ENCODE assay signal across 1 cellular context in the genomic region with DNA sequence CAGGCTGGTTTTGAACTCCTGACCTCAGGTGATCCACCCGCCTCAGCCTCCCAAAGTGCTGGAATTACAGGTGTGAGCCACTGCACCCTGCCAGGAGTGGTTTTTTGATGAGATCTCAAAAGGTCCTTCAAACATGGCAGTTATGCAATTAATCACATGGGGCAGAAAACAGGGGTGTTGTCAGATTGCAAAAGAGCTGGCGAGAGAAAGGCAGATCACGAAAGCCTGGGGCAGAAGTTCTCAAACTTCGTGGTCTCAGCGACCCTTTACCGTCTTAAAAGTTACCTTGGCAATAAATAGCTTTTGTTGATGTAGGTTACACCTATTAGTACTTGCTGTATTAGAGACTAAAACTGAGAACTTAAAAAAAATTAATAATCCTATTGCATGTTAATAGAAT.
TF ChIP-seq lines count a peak whose summit lies in the region.

No MANE protein-coding gene starts in this region.

TF ChIP-seq in liver, 16 proteins besides CTCF, POLR2A, EP300 and RAD21 (continued from another document):
- TF ChIP-seq, protein P1, sequence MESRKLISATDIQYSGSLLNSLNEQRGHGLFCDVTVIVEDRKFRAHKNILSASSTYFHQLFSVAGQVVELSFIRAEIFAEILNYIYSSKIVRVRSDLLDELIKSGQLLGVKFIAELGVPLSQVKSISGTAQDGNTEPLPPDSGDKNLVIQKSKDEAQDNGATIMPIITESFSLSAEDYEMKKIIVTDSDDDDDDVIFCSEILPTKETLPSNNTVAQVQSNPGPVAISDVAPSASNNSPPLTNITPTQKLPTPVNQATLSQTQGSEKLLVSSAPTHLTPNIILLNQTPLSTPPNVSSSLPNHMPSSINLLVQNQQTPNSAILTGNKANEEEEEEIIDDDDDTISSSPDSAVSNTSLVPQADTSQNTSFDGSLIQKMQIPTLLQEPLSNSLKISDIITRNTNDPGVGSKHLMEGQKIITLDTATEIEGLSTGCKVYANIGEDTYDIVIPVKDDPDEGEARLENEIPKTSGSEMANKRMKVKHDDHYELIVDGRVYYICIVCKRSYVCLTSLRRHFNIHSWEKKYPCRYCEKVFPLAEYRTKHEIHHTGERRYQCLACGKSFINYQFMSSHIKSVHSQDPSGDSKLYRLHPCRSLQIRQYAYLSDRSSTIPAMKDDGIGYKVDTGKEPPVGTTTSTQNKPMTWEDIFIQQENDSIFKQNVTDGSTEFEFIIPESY (IDR thresholded peaks at IDR 0.05) = peak; percentile 38
- TF ChIP-seq HNF4A (conservative IDR thresholded peaks at IDR 0.05) (peak in 1 of 2 donors; percentile 65), HNF4G (IDR thresholded peaks at IDR 0.05) (no peak), TAF1 (conservative IDR thresholded peaks at IDR 0.05) (no peak), YY1 (IDR thresholded peaks at IDR 0.05) (peak; percentile 40), FOXA1 (IDR thresholded peaks at IDR 0.05) (peak; percentile 36)
- TF ChIP-seq, protein P2, sequence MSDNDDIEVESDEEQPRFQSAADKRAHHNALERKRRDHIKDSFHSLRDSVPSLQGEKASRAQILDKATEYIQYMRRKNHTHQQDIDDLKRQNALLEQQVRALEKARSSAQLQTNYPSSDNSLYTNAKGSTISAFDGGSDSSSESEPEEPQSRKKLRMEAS (IDR thresholded peaks at IDR 0.05) = peak; percentile 29
